8 cellular contexts compared by ENCODE assay signal in the genomic region with DNA sequence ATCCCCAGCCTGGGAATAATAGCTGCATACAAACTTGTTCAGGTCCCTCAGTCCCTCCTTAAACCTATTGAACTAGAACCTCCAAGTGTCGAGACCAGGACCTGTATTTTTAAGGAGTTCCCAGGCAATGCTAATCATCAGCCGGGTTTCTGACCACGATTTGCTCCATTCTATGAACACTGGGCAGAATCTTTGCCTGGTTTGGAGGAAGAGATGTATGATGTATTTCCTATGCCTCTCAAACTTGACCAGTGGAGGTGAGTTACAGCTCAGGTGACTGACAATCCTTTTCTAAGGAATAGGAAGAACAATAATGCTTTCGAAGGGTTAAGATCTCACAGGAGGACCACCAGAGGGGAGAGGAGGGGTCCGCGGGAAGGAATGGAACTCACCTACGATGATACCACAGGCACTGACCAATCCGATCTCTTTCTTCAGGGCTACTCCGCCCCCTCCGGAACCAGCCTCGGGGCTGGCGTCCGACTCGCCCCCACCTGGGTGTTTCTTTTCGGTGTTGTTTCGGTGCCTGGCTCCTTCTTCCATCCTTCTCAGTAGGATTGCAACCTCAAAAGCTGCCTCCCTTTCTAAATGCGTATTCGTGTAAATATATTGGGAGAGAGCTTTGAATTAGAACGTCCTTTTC. TPM values are rescaled to one million over a fixed set of nuclear protein-coding genes. Genes with fewer than 3 reads are reported as not detected.
A peak's percentile ranks its signal among the peaks of the same experiment; 100 is the strongest.
DNase-seq lines count a peak whose midpoint lies in the region; ATAC-seq, FAIRE-seq and TF ChIP-seq lines count a peak whose summit lies in the region.

No MANE protein-coding gene starts in this region.

- CTCF ChIA-PET in CD4-positive, alpha-beta memory T cell (lab: Charles Lee; ENCODE audit: partially characterized antibody), result interaction anchor here (0.7 to 9.9 kb wide), 7 partner anchors 8 to 641 kb away, joined by 3 to 151 read pairs (median 4); a partner anchor contains a TSS

- FAIRE-seq in H54 (lab: Jason Lieb, UNC), result no peak

- DNase-seq in CD4-positive, alpha-beta memory T cell, result peak in 3 of 5 donors; percentile 27 to 43 (median 32)
- DNase-seq in NCI-H69 (lab: John Stamatoyannopoulos, UW), result peak; percentile 36
- peak in 6 of 7 donors; percentile 36 to 74 (median 48) for DNase-seq in adrenal gland
- DNase-seq in iPS DF 6.9 (ENCODE audit: low read depth, low spot score), result no peak
- no peak for DNase-seq in sigmoid colon
- no peak for DNase-seq in SKM-1 (lab: John Stamatoyannopoulos, UW; ENCODE audit: unreplicated experiment)
- DNase-seq in H54 (ENCODE audit: insufficient read length, low spot score), result no peak

- no peaks in the 10 kb centered on the region for H3K9me3 ChIP-seq in CD4-positive, alpha-beta memory T cell (ENCODE audit: control insufficient read depth in 1 of 2, low read length in 2 of 2)
- H3K9me3 ChIP-seq in adrenal gland (replicated peaks in 1 of 3), result no peaks in the 10 kb centered on the region
- no peaks in the 10 kb centered on the region for H3K9me3 ChIP-seq in iPS DF 6.9 (ENCODE audit: control insufficient read depth, insufficient read depth, low read length)
- no peaks in the 10 kb centered on the region for H3K9me3 ChIP-seq in sigmoid colon

- WGBS in adrenal gland, 4 donors, result 1 to 2% (median 1%) methylated on average over 19 of the region's 19 CpGs
- WGBS in iPS DF 6.9 (ENCODE audit: insufficient coverage, insufficient read length), result no CpG with 5 or more reads among the region's 19 CpGs
- 1% methylated on average over 19 of the region's 19 CpGs for WGBS in sigmoid colon, 2 donors

- peaks cover 15% of the 10 kb centered on the region for H3K27me3 ChIP-seq in CD4-positive, alpha-beta memory T cell (ENCODE audit: insufficient read depth, low read length)
- H3K27me3 ChIP-seq in adrenal gland (no peaks in the 10 kb centered on the region), iPS DF 6.9 (ENCODE audit: control insufficient read depth, insufficient read depth, low read length) (no peaks in the 10 kb centered on the region), sigmoid colon (peaks cover 0 to 18% (median 3%) of the 10 kb centered on the region in 3 donors)

- TF ChIP-seq POLR2A in adrenal gland (IDR thresholded peaks at IDR 0.05), result no peak
- no peak for TF ChIP-seq POLR2A in sigmoid colon (IDR thresholded peaks at IDR 0.05)
- TF ChIP-seq POLR2A in H54 (IDR thresholded peaks at IDR 0.05; ENCODE audit: low read depth, low read length), result no peak

- ATAC-seq in GM19463 (IDR thresholded peaks at IDR 0.05; ENCODE audit: unreplicated experiment), result no peak

- no peaks in the 10 kb centered on the region for H3K36me3 ChIP-seq in CD4-positive, alpha-beta memory T cell (ENCODE audit: insufficient read depth, low read length)
- no peaks in the 10 kb centered on the region for H3K36me3 ChIP-seq in adrenal gland (replicated peaks in 1 of 2)
- no peaks in the 10 kb centered on the region for H3K36me3 ChIP-seq in iPS DF 6.9 (ENCODE audit: control insufficient read depth, insufficient read depth, low read length)
- H3K36me3 ChIP-seq in sigmoid colon, result no peaks in the 10 kb centered on the region

- H3K4me1 Mint-ChIP-seq in CD4-positive, alpha-beta memory T cell, result peaks cover 0 to 11% (median 0%) of the 10 kb centered on the region in 4 donors

- H3K4me1 ChIP-seq in CD4-positive, alpha-beta memory T cell (ENCODE audit: insufficient read depth, low read length), result peaks cover 16% of the 10 kb centered on the region
- H3K4me1 ChIP-seq in adrenal gland (replicated peaks in 1 of 2) (no peaks in the 10 kb centered on the region), iPS DF 6.9 (ENCODE audit: control insufficient read depth, insufficient read depth, low read length) (no peaks in the 10 kb centered on the region), sigmoid colon (peaks cover 0 to 23% (median 14%) of the 10 kb centered on the region in 4 donors)

- no peak for TF ChIP-seq EP300 in sigmoid colon (IDR thresholded peaks at IDR 0.05)

- POLR2A ChIA-PET in CD4-positive, alpha-beta memory T cell (lab: Charles Lee; ENCODE audit: partially characterized antibody), result interaction anchor here (0.7 to 2.9 kb wide), 4 partner anchors 56 to 120 kb away, joined by 3 to 9 read pairs (median 4); a partner anchor contains a TSS

- intact Hi-C loops in CD4-positive, alpha-beta memory T cell (cut with micrococcal nuclease), result no loop called here
- intact Hi-C loops in adrenal gland (cut with DNase I), result no loop called here
- intact Hi-C loops in sigmoid colon (cut with DNase I), result no loop called here

- no peak overlapping the region for H3K27ac ChIP-seq in CD4-positive, alpha-beta memory T cell (ENCODE audit: low read depth, low read length)
- H3K27ac ChIP-seq in adrenal gland (peak overlapping the region in 3 of 5 donors; percentile 10 to 48 (median 19)), iPS DF 6.9 (ENCODE audit: low read length) (no peak overlapping the region), sigmoid colon (peak overlapping the region in 2 of 4 donors; percentile 42 to 75)

- no peak for TF ChIP-seq CTCF in adrenal gland (IDR thresholded peaks at IDR 0.05)
- no peak for TF ChIP-seq CTCF in sigmoid colon (IDR thresholded peaks at IDR 0.05)

- H3K36me3 Mint-ChIP-seq in CD4-positive, alpha-beta memory T cell, result no peaks in the 10 kb centered on the region

- no peak overlapping the region for H3K27ac Mint-ChIP-seq in CD4-positive, alpha-beta memory T cell

- no peaks in the 10 kb centered on the region for H3K9me3 Mint-ChIP-seq in CD4-positive, alpha-beta memory T cell

- H3K4me3 Mint-ChIP-seq in CD4-positive, alpha-beta memory T cell, result no peak overlapping the region

- peak overlapping the region; percentile 26 to 37 for H3K4me3 ChIP-seq in CD4-positive, alpha-beta memory T cell (ENCODE audit: low read length in 2 of 2)
- H3K4me3 ChIP-seq in adrenal gland (peak overlapping the region in 3 of 4 donors; percentile 0 to 59 (median 46)), iPS DF 6.9 (ENCODE audit: low read length) (peak overlapping the region; percentile 46; the same call in 1 of the 2 replicates), sigmoid colon (peak overlapping the region; percentile 36 to 50 (median 46))

- H3K27me3 Mint-ChIP-seq in CD4-positive, alpha-beta memory T cell, result peaks cover 18 to 25% of the 10 kb centered on the region in 2 donors

RNA-seq across cellular contexts. Expression of a gene that starts 1.0 kb away (rescaled TPM):
- total RNA-seq in CD4-positive, alpha-beta memory T cell, result 1 to 10 TPM; 2.4 to 4.1 TPM
- under 1 TPM; 0.56 to 0.62 TPM for polyA plus RNA-seq in CD4-positive, alpha-beta memory T cell
- total RNA-seq in adrenal gland, result 10 to 100 TPM; 23.4 to 50.9 (median 33.4) TPM
- polyA plus RNA-seq in adrenal gland, result 10 to 100 TPM; 18.2 to 24.5 (median 21.0) TPM
- 10 to 100 TPM in 3 of 4 donors, 1 to 10 TPM in 1; 9.9 to 19.7 (median 14.1) TPM for total RNA-seq in sigmoid colon
- 10 to 100 TPM in 2 of 3 donors, 1 to 10 TPM in 1; 5.5 to 24.7 (median 13.2) TPM for polyA plus RNA-seq in sigmoid colon

RNA-seq across cellular contexts. Expression of a gene that starts 55.2 kb away (rescaled TPM):
- not detected for total RNA-seq in CD4-positive, alpha-beta memory T cell
- polyA plus RNA-seq in CD4-positive, alpha-beta memory T cell, result not detected
- not detected for total RNA-seq in adrenal gland
- polyA plus RNA-seq in adrenal gland, result not detected
- total RNA-seq in sigmoid colon, result not detected
- not detected for polyA plus RNA-seq in sigmoid colon

Comparison
In these comparisons a context has a peak if more than half of its experiments do, and no peak if none do; other contexts are left out.
1. DNase-seq: peak in CD4-positive, alpha-beta memory T cell (3 of 5), NCI-H69 (single experiment) and adrenal gland (6 of 7); none in iPS DF 6.9 (single experiment), sigmoid colon (single experiment), SKM-1 (single experiment) and H54 (single experiment).
2. H3K27ac ChIP-seq: peak in adrenal gland (3 of 5); none in CD4-positive, alpha-beta memory T cell (single experiment) and iPS DF 6.9 (single experiment).
3. Peak in every context shown above with its lines, with median percentiles within 50 percentile points of each other: H3K4me3 ChIP-seq.